ENCODE assay signal across 10 cellular contexts in the genomic region with DNA sequence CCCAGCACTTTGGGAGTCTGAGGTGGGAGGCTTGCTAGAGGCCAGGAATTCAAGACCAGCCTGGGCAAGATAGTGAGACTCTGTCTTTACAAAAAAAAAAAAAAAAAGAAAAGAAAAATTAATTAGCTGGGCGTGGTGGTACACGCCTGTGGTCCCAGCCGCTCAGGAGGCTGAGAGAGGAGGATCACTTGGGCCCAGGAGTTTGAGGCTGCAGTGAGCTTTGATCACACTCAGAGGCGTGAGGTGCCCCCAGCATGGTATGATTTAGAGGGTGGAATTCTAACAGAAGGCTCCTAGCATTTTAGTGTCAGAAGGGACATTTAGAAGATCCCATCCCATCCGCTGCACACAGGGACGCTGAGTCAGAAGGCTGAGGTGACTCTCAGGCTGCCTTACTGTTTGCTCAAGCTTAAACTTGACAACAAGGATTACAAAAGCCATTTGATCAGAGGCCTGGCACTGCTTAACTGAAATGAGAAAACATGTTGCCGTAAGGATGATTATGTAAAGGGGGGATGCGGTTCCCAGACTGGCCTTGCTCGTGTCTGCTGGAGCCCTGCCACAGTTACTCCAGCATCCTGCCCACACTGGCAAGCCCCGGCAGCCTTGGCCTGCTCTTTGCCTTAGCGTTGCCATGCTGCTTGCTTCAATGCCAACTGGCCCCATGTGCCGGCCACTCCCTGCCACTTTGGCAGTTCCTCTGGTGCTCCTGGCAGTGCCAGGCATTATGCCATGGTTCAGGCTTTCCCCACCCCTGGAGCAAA.
DNase-seq lines count a peak whose midpoint lies in the region; FAIRE-seq and TF ChIP-seq lines count a peak whose summit lies in the region.
"Had no signal": no experiment of that assay in that cellular context is flagged by ENCODE, and none has a peak within 500 bp of the region (broad histone marks: within the 10 kb centered on the region; RNA-seq: fewer than 3 reads in every experiment).

No MANE protein-coding gene starts in this region.

- H3K27ac ChIP-seq in WERI-Rb-1: no peak overlapping the region

- H3K36me3 ChIP-seq in WERI-Rb-1: no peaks in the 10 kb centered on the region

- H3K4me3 ChIP-seq in foreskin fibroblast (ENCODE audit: low read depth in 1 of 2, low read length in 2 of 2): no peak overlapping the region
- H3K4me3 ChIP-seq in WERI-Rb-1 (ENCODE audit: low read depth, low read length): no peak overlapping the region

- FAIRE-seq in RCC 7860 (lab: Jason Lieb, UNC): peak; percentile 17
- FAIRE-seq: colon had no signal

- TF ChIP-seq CTCF in foreskin fibroblast (IDR thresholded peaks at IDR 0.05; ENCODE audit: low read depth, low read length): no peak
- TF ChIP-seq CTCF in WERI-Rb-1 (IDR thresholded peaks at IDR 0.05; ENCODE audit: low read depth, low read length): no peak

- no peaks in the 10 kb centered on the region for H3K9me3 ChIP-seq in WERI-Rb-1 (ENCODE audit: severe bottlenecking)

- H3K27me3 ChIP-seq in WERI-Rb-1 (ENCODE audit: insufficient read depth, low read depth, severe bottlenecking): no peaks in the 10 kb centered on the region

- DNase-seq in DMS53 (lab: John Stamatoyannopoulos, UW) (peak; percentile 87), RCC 7860 (ENCODE audit: low spot score) (peak; percentile 83), foreskin fibroblast (peak; percentile 56 to 64), putamen (ENCODE audit: low spot score) (peak; percentile 80), NCI-H1105 treated with DMSO at 0.1 percent for 48 hours (lab: John Stamatoyannopoulos, UW) (no peak), WERI-Rb-1 (no peak), DMS153 (lab: John Stamatoyannopoulos, UW) (no peak)
- no peak for DNase-seq in activated CD4-positive, alpha-beta T cell treated with anti-CD3 and anti-CD28 coated beads, Interleukin-2, amount 50 U/mL, for 4 hours
- DNase-seq: MM.1S had no signal

Comparison
In these comparisons a context has a peak if more than half of its experiments do, and no peak if none do; other contexts are left out.
1. DNase-seq: peak in DMS53 (single experiment), RCC 7860 (single experiment), foreskin fibroblast (2 of 2) and putamen (single experiment); none in NCI-H1105 treated with DMSO at 0.1 percent for 48 hours (single experiment), WERI-Rb-1 (single experiment), activated CD4-positive, alpha-beta T cell treated with anti-CD3 and anti-CD28 coated beads, Interleukin-2, amount 50 U/mL, for 4 hours (0 of 2) and DMS153 (single experiment).